In the genomic region with DNA sequence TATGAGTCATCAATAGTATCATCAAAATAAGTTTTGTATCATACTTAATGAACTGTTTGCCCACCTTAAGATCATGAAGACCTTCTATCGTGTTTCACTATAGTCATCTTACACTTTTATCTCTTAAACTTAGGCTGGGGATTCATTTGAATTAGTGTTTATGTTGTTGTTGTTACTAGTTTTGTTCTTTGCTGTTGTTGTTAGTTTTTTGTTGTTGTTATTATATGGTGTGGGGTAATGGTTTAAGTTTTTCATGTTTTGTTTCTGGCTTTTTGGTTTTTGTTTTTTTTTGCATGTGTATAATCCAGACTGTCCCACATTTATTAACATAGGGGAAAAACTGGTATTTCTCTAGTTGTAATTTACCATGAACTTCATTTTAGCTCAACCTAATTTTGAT, we compare ENCODE assay signal across 27 cellular contexts.
"Had no signal": no experiment of that assay in that cellular context is flagged by ENCODE, and none has a peak within 500 bp of the region (broad histone marks: within the 10 kb centered on the region; RNA-seq: fewer than 3 reads in every experiment).

No MANE protein-coding gene starts in this region.

- H3K36me3 ChIP-seq: neural progenitor cell, ovary, right lobe of liver, sigmoid colon, suprapubic skin, tibial artery, transverse colon, upper lobe of right lung, uterus had no signal

- H3K27me3 ChIP-seq: neural progenitor cell, ovary, right lobe of liver, sigmoid colon, suprapubic skin, testis, tibial artery, transverse colon, upper lobe of right lung, uterus had no signal

- H3K27ac ChIP-seq: neural progenitor cell, ovary, parathyroid adenoma, psoas muscle, right lobe of liver, sigmoid colon, suprapubic skin, testis, tibial artery, transverse colon, upper lobe of right lung, uterus had no signal

- H3K4me1 ChIP-seq: neural progenitor cell, parathyroid adenoma, psoas muscle, right lobe of liver, sigmoid colon, suprapubic skin, testis, tibial artery, upper lobe of right lung, uterus had no signal

- H3K4me2 ChIP-seq: neural progenitor cell had no signal

- H3K9ac ChIP-seq: neural progenitor cell, parathyroid adenoma had no signal

- H3K4me3 ChIP-seq: neural progenitor cell, ovary, psoas muscle, right lobe of liver, sigmoid colon, suprapubic skin, testis, tibial artery, transverse colon, upper lobe of right lung, uterus had no signal

- H3K79me2 ChIP-seq: parathyroid adenoma had no signal

- H2AFZ ChIP-seq: neural progenitor cell, parathyroid adenoma had no signal

- ATAC-seq: natural killer cell; psoas muscle; right cardiac atrium; right lobe of liver; stimulated activated memory B cell treated with anti-CD40 and anti-IgM and Interleukin-4, amounts not matched to agents 10 μg/mL and 1 μg/mL and 100 μg/mL, for 72 hours; stimulated activated naive CD8-positive, alpha-beta T cell treated with anti-CD3 and anti-CD28 coated beads, Interleukin-15, amount 100 ng/mL, for 72 hours; stimulated activated naive CD8-positive, alpha-beta T cell treated with anti-CD3 and anti-CD28 coated beads, Interleukin-15, Interleukin-2, amounts not matched to agents 100 U/mL and 50 U/mL, for 24 hours; upper lobe of right lung had no signal

- DNase-seq: natural killer cell; occipital lobe; ovary; posterior cingulate gyrus; psoas muscle; right cardiac atrium; right lobe of liver; sigmoid colon; small intestine; stimulated activated CD4-positive, alpha-beta T cell treated with anti-CD3 and anti-CD28 coated beads, Interleukin-15, amount 100 ng/mL, for 24 hours; stimulated activated CD4-positive, alpha-beta T cell treated with anti-CD3 and anti-CD28 coated beads, Interleukin-2, amount 100 ng/mL, for 24 hours; stimulated activated CD4-positive, alpha-beta T cell treated with anti-CD3 and anti-CD28 coated beads, Interleukin-2, amount 100 ng/mL, for 48 hours; stimulated activated CD4-positive, alpha-beta T cell treated with anti-CD3 and anti-CD28 coated beads, Interleukin-4, amount 100 ng/mL, for 4 hours; stimulated activated CD8-positive, alpha-beta memory T cell treated with anti-CD3 and anti-CD28 coated beads, Interleukin-4, amount 100 ng/mL, for 48 hours; stimulated activated naive CD4-positive, alpha-beta T cell; stimulated activated naive CD8-positive, alpha-beta T cell treated with anti-CD3 and anti-CD28 coated beads, Interleukin-15, amount 100 ng/mL, for 72 hours; stimulated activated naive CD8-positive, alpha-beta T cell treated with anti-CD3 and anti-CD28 coated beads, Interleukin-15, Interleukin-2, amounts not matched to agents 100 U/mL and 50 U/mL, for 24 hours; substantia nigra; testis; tibial artery; transverse colon; upper lobe of right lung; uterus had no signal

- H3K9me3 ChIP-seq: ovary, psoas muscle, right lobe of liver, sigmoid colon, suprapubic skin, testis, tibial artery, transverse colon, upper lobe of right lung, uterus had no signal
